ENCODE assay signal across 21 cellular contexts in the genomic region with DNA sequence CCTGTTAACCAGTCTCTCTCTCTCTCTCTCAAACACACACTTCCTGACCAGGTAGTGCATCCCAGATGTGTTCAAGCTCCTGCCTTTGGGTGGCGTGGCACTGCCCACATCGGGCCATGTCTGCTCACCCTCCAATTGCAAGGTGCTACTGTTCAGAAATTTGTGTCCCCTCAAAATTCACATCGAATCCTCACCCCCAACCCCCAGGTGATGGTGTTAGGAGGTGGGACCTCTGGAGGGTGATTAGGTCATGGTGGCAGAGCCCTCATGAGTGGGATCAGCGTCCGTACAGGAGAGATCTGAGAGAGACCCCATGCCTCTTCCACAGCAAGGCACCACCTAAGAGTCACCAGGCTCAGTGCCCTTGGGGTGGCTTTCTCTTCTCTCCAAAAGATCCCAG. TPM values are rescaled to one million over a fixed set of nuclear protein-coding genes. Genes with fewer than 3 reads are reported as not detected.
"Had no signal": no experiment of that assay in that cellular context is flagged by ENCODE, and none has a peak within 500 bp of the region (broad histone marks: within the 10 kb centered on the region; RNA-seq: fewer than 3 reads in every experiment).

No MANE protein-coding gene starts in this region.

- H3K9me3 Mint-ChIP-seq: activated naive CD4-positive, alpha-beta T cell treated with anti-CD3 and anti-CD28 coated beads for 36 hours; activated T-helper 1 cell treated with anti-CD3 and anti-CD28 coated beads, Interleukin-12 subunit alpha, Interleukin-12 subunit beta, Interleukin-2, Interleukin-4 antibody, amounts not matched to agents 30 ng/mL and 10 ng/mL and 1 ng/mL, durations not matched to agents 14 hours and 24 hours and 36 hours; stimulated activated naive B cell treated with anti-CD40 and anti-IgM and Interleukin-4, amounts not matched to agents 10 μg/mL and 1 μg/mL and 100 μg/mL, for 72 hours had no signal

- H3K27ac ChIP-seq: left ventricle myocardium inferior, prostate gland had no signal

- H3K4me1 Mint-ChIP-seq: stimulated activated naive B cell treated with anti-CD40 and anti-IgM and Interleukin-4, amounts not matched to agents 10 μg/mL and 1 μg/mL and 100 μg/mL, for 72 hours had no signal

- H3K4me3 Mint-ChIP-seq: activated naive CD4-positive, alpha-beta T cell treated with anti-CD3 and anti-CD28 coated beads for 36 hours; activated T-helper 1 cell treated with anti-CD3 and anti-CD28 coated beads, Interleukin-12 subunit alpha, Interleukin-12 subunit beta, Interleukin-2, Interleukin-4 antibody, amounts not matched to agents 30 ng/mL and 10 ng/mL and 1 ng/mL, durations not matched to agents 14 hours and 24 hours and 36 hours; stimulated activated naive B cell treated with anti-CD40 and anti-IgM and Interleukin-4, amounts not matched to agents 10 μg/mL and 1 μg/mL and 100 μg/mL, for 72 hours had no signal

- H3K36me3 ChIP-seq: breast epithelium had no signal

- H3K4me1 ChIP-seq: breast epithelium, left ventricle myocardium inferior, prostate gland had no signal

- H3K27me3 Mint-ChIP-seq: stimulated activated naive B cell treated with anti-CD40 and anti-IgM and Interleukin-4, amounts not matched to agents 10 μg/mL and 1 μg/mL and 100 μg/mL, for 72 hours had no signal

- H3K27me3 ChIP-seq: breast epithelium, gastrocnemius medialis had no signal

- H3K9me3 ChIP-seq: breast epithelium, gastrocnemius medialis, left ventricle myocardium inferior, prostate gland had no signal

- ATAC-seq: esophagus mucosa; gastrocnemius medialis; right cardiac atrium; stimulated activated naive B cell treated with anti-CD40 and anti-IgM and Interleukin-4, amounts not matched to agents 10 μg/mL and 1 μg/mL and 100 μg/mL, for 72 hours had no signal

- H3K27ac Mint-ChIP-seq: activated naive CD4-positive, alpha-beta T cell treated with anti-CD3 and anti-CD28 coated beads for 36 hours; activated T-helper 1 cell treated with anti-CD3 and anti-CD28 coated beads, Interleukin-12 subunit alpha, Interleukin-12 subunit beta, Interleukin-2, Interleukin-4 antibody, amounts not matched to agents 30 ng/mL and 10 ng/mL and 1 ng/mL, durations not matched to agents 14 hours and 24 hours and 36 hours; stimulated activated naive B cell treated with anti-CD40 and anti-IgM and Interleukin-4, amounts not matched to agents 10 μg/mL and 1 μg/mL and 100 μg/mL, for 72 hours had no signal

- DNase-seq: activated CD4-positive, alpha-beta T cell treated with anti-CD3 and anti-CD28 coated beads, Interleukin-2, amount 50 U/mL, for 4 hours; activated naive CD4-positive, alpha-beta T cell treated with anti-CD3 and anti-CD28 coated beads for 36 hours; cortex of kidney; gastrocnemius medialis; kidney glomerular epithelial cell; left ventricle myocardium inferior; right cardiac atrium; small intestine; stimulated activated CD4-positive, alpha-beta T cell treated with anti-CD3 and anti-CD28 coated beads, Interleukin-4, amount 100 ng/mL, for 4 hours; stimulated activated naive B cell treated with anti-CD40 and anti-IgM and Interleukin-4, amounts not matched to agents 10 μg/mL and 1 μg/mL and 100 μg/mL, for 72 hours; T-helper 1 cell; T1000 had no signal

- H3K4me3 ChIP-seq: breast epithelium, gastrocnemius medialis, left ventricle myocardium inferior, prostate gland had no signal

RNA-seq across cellular contexts. Expression of a gene that starts 13.1 kb away (rescaled TPM):
- total RNA-seq: activated naive CD4-positive, alpha-beta T cell treated with anti-CD3 and anti-CD28 coated beads for 36 hours; activated T-helper 1 cell treated with anti-CD3 and anti-CD28 coated beads, Interleukin-12 subunit alpha, Interleukin-12 subunit beta, Interleukin-2, Interleukin-4 antibody, amounts not matched to agents 30 ng/mL and 10 ng/mL and 1 ng/mL, durations not matched to agents 14 hours and 24 hours and 36 hours; astrocyte; breast epithelium; esophagus mucosa; gastrocnemius medialis; left ventricle myocardium inferior; mononuclear cell; omental fat pad; prostate gland; right cardiac atrium; urinary bladder had no signal
- polyA plus RNA-seq: neural cell, right cardiac atrium, small intestine, urinary bladder had no signal
